16 cellular contexts compared by ENCODE assay signal in genomic region chr6:150176152-150176551, GRCh38. TPM values are rescaled to one million over a fixed set of nuclear protein-coding genes. Genes with fewer than 3 reads are reported as not detected.
DNase-seq lines count a peak whose midpoint lies in the region; ATAC-seq and TF ChIP-seq lines count a peak whose summit lies in the region.
"Had no signal": no experiment of that assay in that cellular context is flagged by ENCODE, and none has a peak within 500 bp of the region (broad histone marks: within the 10 kb centered on the region; RNA-seq: fewer than 3 reads in every experiment).

No MANE protein-coding gene starts in this region.

- TF ChIP-seq POLR2A in transverse colon (IDR thresholded peaks at IDR 0.05) = no peak

- WGBS in lung, 2 donors = 60 to 65% methylated on average over 8 of the region's 8 CpGs
- 60 to 71% methylated on average over 1 to 8 of the region's 8 CpGs for WGBS in transverse colon (ENCODE audit: low coverage in 1 of 2), 2 donors

- H3K27me3 ChIP-seq in lung (ENCODE audit: control insufficient read depth, insufficient read depth) (no peaks in the 10 kb centered on the region), transverse colon (no peaks in the 10 kb centered on the region)

- POLR2A ChIA-PET in RWPE1 (lab: Yijun Ruan, JAX; ENCODE audit: low non-redundant PET) = no interaction called here
- POLR2A ChIA-PET in GM10248 (lab: Yijun Ruan, JAX) = no interaction called here

- H3K4me1 ChIP-seq in lung (ENCODE audit: control insufficient read depth in 2 of 2, insufficient read depth in 2 of 2, low read length in 2 of 2) (peaks cover 9 to 16% of the 10 kb centered on the region in 2 donors), transverse colon (peaks cover 17 to 36% (median 30%) of the 10 kb centered on the region in 4 donors)

- ATAC-seq in Right ventricle myocardium inferior (peak; percentile 45), lung (ENCODE audit: insufficient read depth, low FRiP score) (no peak), GM21526 (IDR thresholded peaks at IDR 0.05; ENCODE audit: low FRiP score, unreplicated experiment) (no peak)
- ATAC-seq: activated CD4-positive, alpha-beta T cell treated with anti-CD3 and anti-CD28 coated beads for 36 hours; SK-N-SH treated with all-trans-retinoic acid at 6 μM for 48 hours had no signal

- DNase-seq in RWPE1 (ENCODE audit: low spot score) (no peak), Right ventricle myocardium inferior (ENCODE audit: missing footprints) (peak; percentile 81), lung (ENCODE audit: low spot score) (no peak), transverse colon (peak; percentile 86), NCI-H2081 (lab: John Stamatoyannopoulos, UW) (no peak), GM10248 (ENCODE audit: extremely low spot score) (no peak)
- DNase-seq: activated CD4-positive, alpha-beta T cell treated with anti-CD3 and anti-CD28 coated beads for 36 hours; activated CD8-positive, alpha-beta memory T cell treated with anti-CD3 and anti-CD28 coated beads, Interleukin-2, amount 50 U/mL, for 48 hours; activated gamma-delta T cell; NCI-H2029; NCI-H524 treated with DMSO at 0.1 percent for 48 hours; OCI-M1; stimulated activated CD4-positive, alpha-beta T cell treated with anti-CD3 and anti-CD28 coated beads, Interleukin-2, amount 100 ng/mL, for 24 hours; T1000 had no signal

- in situ Hi-C loops in transverse colon (cut with MboI; ENCODE audit: low pct_ligation_motif_present in 1 of 4, low pct_unique_long_range_greater_than_20kb in 1 of 4, low sequenced_read_pairs in 3 of 4) = no loop called here

- H3K4me3 ChIP-seq in lung (no peak overlapping the region), transverse colon (no peak overlapping the region)

- H3K36me3 ChIP-seq in lung (ENCODE audit: control insufficient read depth in 2 of 2, insufficient read depth in 2 of 2, low read length in 2 of 2) = no peaks in the 10 kb centered on the region
- no peaks in the 10 kb centered on the region for H3K36me3 ChIP-seq in transverse colon

- intact Hi-C loops in Right ventricle myocardium inferior (cut with DNase I) = loop anchor here (1.0 to 5.0 kb wide), 2 partner anchors 31 to 61 kb away; no protein-coding TSS in a partner anchor
- intact Hi-C loops in transverse colon (cut with DNase I; ENCODE audit: low total_unique reads) = no loop called here

- CTCF ChIA-PET in RWPE1 (lab: Yijun Ruan, JAX) = interaction anchor here (0.6 kb wide), 1 partner anchor 46 kb away, joined by 7 read pairs; no protein-coding TSS in a partner anchor
- CTCF ChIA-PET in GM10248 (lab: Yijun Ruan, JAX) = interaction anchor here (0.5 kb wide), 1 partner anchor 173 kb away, joined by 3 read pairs; no protein-coding TSS in a partner anchor

- TF ChIP-seq EP300 in transverse colon (IDR thresholded peaks at IDR 0.05; ENCODE audit: low read depth) = peak; percentile 31

- no peaks in the 10 kb centered on the region for H3K9me3 ChIP-seq in lung (ENCODE audit: control insufficient read depth in 2 of 2, insufficient read depth in 1 of 2, low read length in 1 of 2)
- H3K9me3 ChIP-seq in transverse colon = no peaks in the 10 kb centered on the region

- TF ChIP-seq CTCF in RWPE1 (conservative IDR thresholded peaks at IDR 0.05; ENCODE audit: low read depth) (no peak), lung (IDR thresholded peaks at IDR 0.05; ENCODE audit: control extremely low read depth, extremely low read depth) (no peak), transverse colon (IDR thresholded peaks at IDR 0.05) (no peak), GM10248 (IDR thresholded peaks at IDR 0.05; ENCODE audit: control extremely low read depth, extremely low read depth, low read depth, missing control alignments) (no peak)

- H3K27ac ChIP-seq in RWPE1 = peak overlapping the region; percentile 52
- peak overlapping the region; percentile 57 to 92 for H3K27ac ChIP-seq in lung (ENCODE audit: low read depth in 1 of 2, low read length in 1 of 2)
- peak overlapping the region; percentile 76 to 82 (median 80) for H3K27ac ChIP-seq in transverse colon

RNA-seq across cellular contexts. Expression of gene PPP1R14C, which starts 33.3 kb away (rescaled TPM):
- 129 TPM for total RNA-seq in Right ventricle myocardium inferior
- 10 to 100 TPM; 20.1 to 68.4 TPM for total RNA-seq in lung
- polyA plus RNA-seq in lung = 10 to 100 TPM in 1 of 2 donors, 1 to 10 TPM in 1; 6.5 to 27.9 TPM
- 10 to 100 TPM in 3 of 4 donors, 1 to 10 TPM in 1; 1.2 to 64.5 (median 38.8) TPM for total RNA-seq in transverse colon

Comparison
In these comparisons a context has a peak if more than half of its experiments do, and no peak if none do; other contexts are left out.
1. DNase-seq: peak in Right ventricle myocardium inferior (single experiment) and transverse colon (single experiment); none in RWPE1 (single experiment), lung (single experiment), NCI-H2081 (0 of 2) and GM10248 (single experiment).
2. Peak in every context shown above with its lines, with median percentiles within 50 percentile points of each other: H3K27ac ChIP-seq.